Comparison of ENCODE assay signal across 31 cellular contexts in genomic region chr5:133644000-133644865, GRCh38. TPM values are rescaled to one million over a fixed set of nuclear protein-coding genes. Genes with fewer than 3 reads are reported as not detected.
"Had no signal": no experiment of that assay in that cellular context is flagged by ENCODE, and none has a peak within 500 bp of the region (broad histone marks: within the 10 kb centered on the region; RNA-seq: fewer than 3 reads in every experiment).

No MANE protein-coding gene starts in this region.

- H3K36me3 Mint-ChIP-seq: activated CD4-positive, alpha-beta memory T cell treated with anti-CD3 and anti-CD28 coated beads for 36 hours; activated naive CD4-positive, alpha-beta T cell treated with anti-CD3 and anti-CD28 coated beads, Interleukin-2, amount 50 U/mL, for 72 hours had no signal

- DNase-seq: activated CD4-positive, alpha-beta memory T cell treated with anti-CD3 and anti-CD28 coated beads for 36 hours; activated CD4-positive, alpha-beta T cell treated with anti-CD3 and anti-CD28 coated beads for 36 hours; activated CD4-positive, alpha-beta T cell treated with anti-CD3 and anti-CD28 coated beads, Interleukin-2, amount 50 U/mL, for 1 hour; activated CD8-positive, alpha-beta memory T cell treated with anti-CD3 and anti-CD28 coated beads, Interleukin-2, amount 50 U/mL, for 4 hours; activated gamma-delta T cell treated with Interleukin-2 at 50 U/mL for 16 hours; activated naive CD4-positive, alpha-beta T cell treated with anti-CD3 and anti-CD28 coated beads for 36 hours; activated T-cell treated with anti-CD3 and anti-CD28 coated beads for 4 hours; activated T-cell treated with anti-CD3 and anti-CD28 coated beads, Interleukin-2, amount 50 U/mL, for 4 hours; adrenal gland; body of pancreas; caudate nucleus; cerebellar nuclear complex; NCI-H1092 treated with DMSO at 0.1 percent for 48 hours; NCI-H1417; NCI-H146; NCI-H187; NCI-H2081; NCI-H226; NCI-H446 treated with DMSO at 0.1 percent for 48 hours; NCI-H524; OCI-M1; Right ventricle myocardium superior had no signal

- H3K27ac ChIP-seq: adrenal gland, body of pancreas, breast epithelium, SK-N-MC had no signal

- H3K9me3 Mint-ChIP-seq: activated CD4-positive, alpha-beta memory T cell treated with anti-CD3 and anti-CD28 coated beads for 36 hours; activated naive CD4-positive, alpha-beta T cell treated with anti-CD3 and anti-CD28 coated beads for 36 hours; activated naive CD4-positive, alpha-beta T cell treated with anti-CD3 and anti-CD28 coated beads, Interleukin-2, amount 50 U/mL, for 72 hours; activated T-cell treated with anti-CD3 and anti-CD28 coated beads, Interleukin-2, amount 50 U/mL, for 4 hours; activated T-helper 1 cell treated with anti-CD3 and anti-CD28 coated beads, Interleukin-12 subunit alpha, Interleukin-12 subunit beta, Interleukin-2, Interleukin-4 antibody, amounts not matched to agents 30 ng/mL and 10 ng/mL and 1 ng/mL, durations not matched to agents 14 hours and 24 hours and 36 hours; T-helper 1 cell treated with Interleukin-12 subunit alpha and Interleukin-12 subunit beta and Interleukin-4 antibody, amounts not matched to agents 30 μg/mL and 1 μg/mL, for 36 hours; T-helper 2 cell treated with Interferon-gamma antibody and Interleukin-4, amounts not matched to agents 5 μg/mL and 100 μg/mL, for 36 hours had no signal

- H3K9me3 ChIP-seq: adrenal gland, body of pancreas, breast epithelium had no signal

- H3K27me3 ChIP-seq: adrenal gland, body of pancreas, breast epithelium had no signal

- H3K4me1 ChIP-seq: adrenal gland, body of pancreas, breast epithelium had no signal

- H3K4me3 ChIP-seq: adrenal gland, body of pancreas, breast epithelium, SK-N-MC had no signal

- H3K4me1 Mint-ChIP-seq: activated CD4-positive, alpha-beta T cell treated with anti-CD3 and anti-CD28 coated beads for 36 hours had no signal

- H3K36me3 ChIP-seq: adrenal gland, breast epithelium had no signal

- H3K4me3 Mint-ChIP-seq: activated CD4-positive, alpha-beta memory T cell treated with anti-CD3 and anti-CD28 coated beads for 36 hours; activated CD4-positive, alpha-beta T cell treated with anti-CD3 and anti-CD28 coated beads for 36 hours; activated naive CD4-positive, alpha-beta T cell treated with anti-CD3 and anti-CD28 coated beads for 36 hours; activated T-cell treated with anti-CD3 and anti-CD28 coated beads, Interleukin-2, amount 50 U/mL, for 4 hours; activated T-helper 1 cell treated with anti-CD3 and anti-CD28 coated beads, Interleukin-12 subunit alpha, Interleukin-12 subunit beta, Interleukin-2, Interleukin-4 antibody, amounts not matched to agents 30 ng/mL and 10 ng/mL and 1 ng/mL, durations not matched to agents 14 hours and 24 hours and 36 hours; T-helper 1 cell treated with Interleukin-12 subunit alpha and Interleukin-12 subunit beta and Interleukin-4 antibody, amounts not matched to agents 30 μg/mL and 1 μg/mL, for 36 hours; T-helper 2 cell treated with Interferon-gamma antibody and Interleukin-4, amounts not matched to agents 5 μg/mL and 100 μg/mL, for 36 hours had no signal

- ATAC-seq: activated CD4-positive, alpha-beta T cell treated with anti-CD3 and anti-CD28 coated beads for 36 hours; activated CD4-positive, CD25-positive, alpha-beta regulatory T cell treated with anti-CD3 and anti-CD28 coated beads, Interleukin-2, amount 50 U/mL, for 24 hours; activated naive CD4-positive, alpha-beta T cell treated with anti-CD3 and anti-CD28 coated beads, Interleukin-2, amount 50 U/mL, for 72 hours; activated T-cell treated with anti-CD3 and anti-CD28 coated beads, Interleukin-2, amount 50 U/mL, for 4 hours; body of pancreas had no signal

- H3K27ac Mint-ChIP-seq: activated CD4-positive, alpha-beta memory T cell treated with anti-CD3 and anti-CD28 coated beads for 36 hours; activated CD4-positive, alpha-beta T cell treated with anti-CD3 and anti-CD28 coated beads for 36 hours; activated naive CD4-positive, alpha-beta T cell treated with anti-CD3 and anti-CD28 coated beads for 36 hours; activated naive CD4-positive, alpha-beta T cell treated with anti-CD3 and anti-CD28 coated beads, Interleukin-2, amount 50 U/mL, for 72 hours; activated T-helper 1 cell treated with anti-CD3 and anti-CD28 coated beads, Interleukin-12 subunit alpha, Interleukin-12 subunit beta, Interleukin-2, Interleukin-4 antibody, amounts not matched to agents 30 ng/mL and 10 ng/mL and 1 ng/mL, durations not matched to agents 14 hours and 24 hours and 36 hours; T-helper 1 cell treated with Interleukin-12 subunit alpha and Interleukin-12 subunit beta and Interleukin-4 antibody, amounts not matched to agents 30 μg/mL and 1 μg/mL, for 36 hours; T-helper 2 cell treated with Interferon-gamma antibody and Interleukin-4, amounts not matched to agents 5 μg/mL and 100 μg/mL, for 36 hours had no signal

RNA-seq across cellular contexts. Expression of gene FSTL4, which starts 31.9 kb away (rescaled TPM):
- total RNA-seq: activated CD4-positive, alpha-beta T cell treated with anti-CD3 and anti-CD28 coated beads for 36 hours; activated naive CD4-positive, alpha-beta T cell treated with anti-CD3 and anti-CD28 coated beads, Interleukin-2, amount 50 U/mL, for 72 hours; activated T-helper 1 cell treated with anti-CD3 and anti-CD28 coated beads, Interleukin-12 subunit alpha, Interleukin-12 subunit beta, Interleukin-2, Interleukin-4 antibody, amounts not matched to agents 30 ng/mL and 10 ng/mL and 1 ng/mL, durations not matched to agents 14 hours and 24 hours and 36 hours; astrocyte; M059J; Right ventricle myocardium superior had no signal
